Comparison of ENCODE assay signal across 9 cellular contexts in the genomic region with DNA sequence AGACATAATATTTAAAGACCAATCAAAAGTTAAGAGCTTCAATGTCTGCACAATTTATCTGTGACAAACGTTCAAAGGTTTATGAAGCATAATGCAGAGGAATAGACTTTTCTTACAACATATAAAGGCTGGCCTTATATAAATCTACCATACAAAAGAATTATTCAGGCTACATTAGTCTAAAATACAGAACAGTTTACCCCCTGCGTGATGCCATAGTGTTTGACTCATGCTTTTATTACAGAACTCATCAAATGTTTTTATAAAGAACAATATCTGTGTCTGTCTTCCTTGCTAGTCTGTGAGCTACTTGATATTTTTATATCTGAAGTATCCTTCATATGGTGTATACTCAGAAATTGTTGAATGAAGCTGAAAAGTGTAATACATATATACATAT.
"Had no signal": no experiment of that assay in that cellular context is flagged by ENCODE, and none has a peak within 500 bp of the region (broad histone marks: within the 10 kb centered on the region; RNA-seq: fewer than 3 reads in every experiment).

No MANE protein-coding gene starts in this region.

- H3K9ac ChIP-seq: GM23248 had no signal

- H2AFZ ChIP-seq: GM23248 had no signal

- H3K36me3 ChIP-seq: HAP-1 had no signal

- H3K9me3 Mint-ChIP-seq: GM23338, H9, HFFc6 had no signal

- H3K4me3 ChIP-seq: GM23248, GM23338, HAP-1 had no signal

- H3K4me2 ChIP-seq: GM23338 had no signal

- H3K27ac Mint-ChIP-seq: GM23338, H9, HFFc6 had no signal

- DNase-seq: GM23248, GOT3, H7, H9, HCEC 1CT, HFFc6 had no signal

- H3K9me3 ChIP-seq: HAP-1 had no signal

- H3K4me3 Mint-ChIP-seq: GM23338, H9, HFFc6 had no signal

- ATAC-seq: GM23338, HCT116 had no signal

- H3K27ac ChIP-seq: GM23248 had no signal
